In genomic region chr17:11948791-11949190, GRCh38 we compare ENCODE assay signal across 13 cellular contexts. TPM values are rescaled to one million over a fixed set of nuclear protein-coding genes. Genes with fewer than 3 reads are reported as not detected.
DNase-seq lines count a peak whose midpoint lies in the region; ATAC-seq and TF ChIP-seq lines count a peak whose summit lies in the region.
"Had no signal": no experiment of that assay in that cellular context is flagged by ENCODE, and none has a peak within 500 bp of the region (broad histone marks: within the 10 kb centered on the region; RNA-seq: fewer than 3 reads in every experiment).

No MANE protein-coding gene starts in this region.

- no peak for TF ChIP-seq POLR2A in gastroesophageal sphincter (IDR thresholded peaks at IDR 0.05)

- peaks cover 0 to 10% of the 10 kb centered on the region in 2 donors for H3K36me3 ChIP-seq in gastroesophageal sphincter

- peak overlapping the region in 1 of 4 donors; percentile 29 for H3K27ac ChIP-seq in gastroesophageal sphincter
- H3K27ac ChIP-seq: KMS-11 had no signal

- peaks cover 0 to 14% (median 0%) of the 10 kb centered on the region in 3 donors for H3K4me1 ChIP-seq in gastroesophageal sphincter

- H3K27me3 ChIP-seq in gastroesophageal sphincter: no peaks in the 10 kb centered on the region

- 18 to 31% methylated on average over 4 of the region's 6 CpGs for WGBS in gastroesophageal sphincter (ENCODE audit: low coverage in 1 of 2), 2 donors

- DNase-seq in AG08396 (ENCODE audit: low spot score) (peak; percentile 65), LHCN-M2 (ENCODE audit: low read depth) (peak; percentile 90), epithelial cell of esophagus (ENCODE audit: low read depth) (peak; percentile 85), myocyte (ENCODE audit: low read depth) (peak; percentile 91), G401 (ENCODE audit: low spot score) (no peak), NCI-H187 treated with DMSO at 0.1 percent for 48 hours (lab: John Stamatoyannopoulos, UW) (no peak), GM19238 (ENCODE audit: insufficient read length, low spot score) (no peak)
- DNase-seq: activated CD8-positive, alpha-beta memory T cell treated with anti-CD3 and anti-CD28 coated beads, Interleukin-2, amount 50 U/mL, for 48 hours; CD4-positive, CD25-positive, alpha-beta regulatory T cell; NCI-H774 had no signal

- TF ChIP-seq EP300 in gastroesophageal sphincter (IDR thresholded peaks at IDR 0.05): no peak

- TF ChIP-seq CTCF in epithelial cell of esophagus (IDR thresholded peaks at IDR 0.05; ENCODE audit: insufficient read depth, low read depth, low read length, missing control alignments) (no peak), gastroesophageal sphincter (IDR thresholded peaks at IDR 0.05) (no peak)

- H3K4me3 ChIP-seq in epithelial cell of esophagus (ENCODE audit: low read length): no peak overlapping the region
- peak overlapping the region in 1 of 2 donors; percentile 7 for H3K4me3 ChIP-seq in gastroesophageal sphincter
- H3K4me3 ChIP-seq: GM12878 had no signal

- ATAC-seq in gastroesophageal sphincter: no peak
- ATAC-seq: GM12878 had no signal

- H3K9me3 ChIP-seq in gastroesophageal sphincter: peaks cover 0 to 13% (median 0%) of the 10 kb centered on the region in 3 donors

- in situ Hi-C loops in G401 (cut with HindIII; ENCODE audit: low sequenced_read_pairs): no loop called here

RNA-seq across cellular contexts. Expression of gene ZNF18, which starts 48.5 kb away (rescaled TPM):
- total RNA-seq in LHCN-M2 (2014; rRNA removed): 7.9 and 8.1 TPM in 2 replicates
- polyA plus RNA-seq in LHCN-M2 (2012): 4.0 TPM
- total RNA-seq in myocyte: 14.3 and 14.4 TPM in 2 replicates
- 8.8 TPM for polyA plus RNA-seq in myocyte (2012)
- 1 to 10 TPM; 7.2 to 9.0 (median 8.0) TPM for total RNA-seq in gastroesophageal sphincter
- total RNA-seq in G401 (2014; rRNA removed; shearing (Covaris generic)): 15.9 and 29.6 TPM in 2 replicates

Comparison
In these comparisons a context has a peak if more than half of its experiments do, and no peak if none do; other contexts are left out.
1. DNase-seq: peak in AG08396 (single experiment), LHCN-M2 (single experiment), epithelial cell of esophagus (single experiment) and myocyte (single experiment); none in G401 (single experiment), NCI-H187 treated with DMSO at 0.1 percent for 48 hours (single experiment) and GM19238 (single experiment).